Comparison of ENCODE assay signal across 23 cellular contexts in genomic region chr16:14416184-14416583, GRCh38.
"Had no signal": no experiment of that assay in that cellular context is flagged by ENCODE, and none has a peak within 500 bp of the region (broad histone marks: within the 10 kb centered on the region; RNA-seq: fewer than 3 reads in every experiment).

No MANE protein-coding gene starts in this region.

- H3K27ac Mint-ChIP-seq: mesothelial cell of epicardium had no signal

- H3K4me1 ChIP-seq: foreskin keratinocyte, left lung, lower lobe of right lung had no signal

- ATAC-seq: foreskin keratinocyte, gastroesophageal sphincter, heart right ventricle, left cardiac atrium, left lung, left ventricle myocardium superior, lower lobe of right lung, mucosa of descending colon had no signal

- H3K27me3 Mint-ChIP-seq: naive B cell had no signal

- H3K36me3 ChIP-seq: esophagus muscularis mucosa, gastroesophageal sphincter, heart right ventricle, left lung, lower lobe of right lung had no signal

- H3K4me3 ChIP-seq: dorsolateral prefrontal cortex, esophagus muscularis mucosa, gastroesophageal sphincter, heart right ventricle, left lung, lower lobe of right lung, mucosa of descending colon had no signal

- H3K9me3 ChIP-seq: esophagus muscularis mucosa, gastroesophageal sphincter, left lung, lower lobe of right lung, mucosa of descending colon had no signal

- FAIRE-seq: colon, endothelial cell of umbilical vein, frontal cortex, islet of Langerhans, keratinocyte had no signal

- H3K27ac ChIP-seq: dorsolateral prefrontal cortex, esophagus muscularis mucosa, foreskin keratinocyte, gastroesophageal sphincter, heart right ventricle, left lung, lower lobe of right lung had no signal

- H3K27me3 ChIP-seq: dorsolateral prefrontal cortex, esophagus muscularis mucosa, foreskin keratinocyte, gastroesophageal sphincter, heart right ventricle, left lung had no signal

- H3K4me3 Mint-ChIP-seq: mesothelial cell of epicardium, naive B cell had no signal

- DNase-seq: dermis blood vessel endothelial cell; dorsolateral prefrontal cortex; effector CD4-positive, alpha-beta T cell; effector memory CD4-positive, alpha-beta T cell; foreskin keratinocyte; head of caudate nucleus; heart right ventricle; hippocampal formation; left cardiac atrium; left lung; left ventricle myocardium superior; lower lobe of right lung; mesenchymal stem cell; mucosa of descending colon; naive B cell had no signal
